In the genomic region with DNA sequence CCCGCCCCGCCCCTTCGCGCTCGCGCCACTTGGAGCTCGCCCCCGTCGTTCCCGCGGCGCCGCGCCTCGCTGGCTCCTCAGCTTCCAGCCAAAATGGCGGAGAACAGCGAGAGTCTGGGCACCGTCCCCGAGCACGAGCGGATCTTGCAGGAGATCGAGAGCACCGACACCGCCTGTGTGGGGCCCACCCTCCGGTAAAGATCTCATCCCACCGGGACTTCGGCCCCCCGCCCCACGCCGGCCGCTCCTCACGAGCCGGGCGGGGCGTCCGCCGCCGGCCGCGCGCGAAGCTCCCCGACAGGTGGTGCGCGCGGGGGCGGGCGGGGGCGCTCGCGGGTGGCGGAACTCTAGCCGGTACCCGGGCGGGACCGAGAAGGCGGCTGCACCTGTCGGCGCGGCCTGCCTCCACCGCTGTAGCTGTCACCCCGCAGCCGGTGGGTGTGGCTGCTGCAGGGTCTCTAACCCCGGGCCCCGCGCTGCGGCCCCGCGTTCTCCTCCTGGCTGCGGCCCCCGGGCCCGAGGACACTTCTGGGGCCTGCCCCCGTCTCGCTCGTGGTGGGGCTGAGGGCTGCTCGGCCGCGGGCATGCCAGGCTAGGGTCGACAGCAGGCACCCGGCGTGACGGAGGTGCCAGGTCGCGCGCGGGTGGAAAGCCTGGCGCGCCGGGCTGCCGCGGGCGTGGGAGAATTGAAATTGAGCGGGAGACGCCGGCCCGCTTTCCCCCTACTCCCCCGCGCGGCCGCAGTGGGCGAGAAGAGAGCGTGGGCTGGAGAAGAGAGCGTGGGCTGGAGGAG, we compare ENCODE assay signal across 1 cellular context.
A peak's percentile ranks its signal among the peaks of the same experiment; 100 is the strongest.
TF ChIP-seq lines count a peak whose summit lies in the region.

A gene with protein sequence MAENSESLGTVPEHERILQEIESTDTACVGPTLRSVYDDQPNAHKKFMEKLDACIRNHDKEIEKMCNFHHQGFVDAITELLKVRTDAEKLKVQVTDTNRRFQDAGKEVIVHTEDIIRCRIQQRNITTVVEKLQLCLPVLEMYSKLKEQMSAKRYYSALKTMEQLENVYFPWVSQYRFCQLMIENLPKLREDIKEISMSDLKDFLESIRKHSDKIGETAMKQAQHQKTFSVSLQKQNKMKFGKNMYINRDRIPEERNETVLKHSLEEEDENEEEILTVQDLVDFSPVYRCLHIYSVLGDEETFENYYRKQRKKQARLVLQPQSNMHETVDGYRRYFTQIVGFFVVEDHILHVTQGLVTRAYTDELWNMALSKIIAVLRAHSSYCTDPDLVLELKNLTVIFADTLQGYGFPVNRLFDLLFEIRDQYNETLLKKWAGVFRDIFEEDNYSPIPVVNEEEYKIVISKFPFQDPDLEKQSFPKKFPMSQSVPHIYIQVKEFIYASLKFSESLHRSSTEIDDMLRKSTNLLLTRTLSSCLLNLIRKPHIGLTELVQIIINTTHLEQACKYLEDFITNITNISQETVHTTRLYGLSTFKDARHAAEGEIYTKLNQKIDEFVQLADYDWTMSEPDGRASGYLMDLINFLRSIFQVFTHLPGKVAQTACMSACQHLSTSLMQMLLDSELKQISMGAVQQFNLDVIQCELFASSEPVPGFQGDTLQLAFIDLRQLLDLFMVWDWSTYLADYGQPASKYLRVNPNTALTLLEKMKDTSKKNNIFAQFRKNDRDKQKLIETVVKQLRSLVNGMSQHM (plus strand): TSS at position 80 of the 793 bp plus-strand sequence. CDS start 14 bp downstream, at position 94.

TF ChIP-seq in HEK293, 187 proteins besides CTCF, POLR2A, EP300 and RAD21 (continued from another document and continues in another):
- TF ChIP-seq, protein P1, sequence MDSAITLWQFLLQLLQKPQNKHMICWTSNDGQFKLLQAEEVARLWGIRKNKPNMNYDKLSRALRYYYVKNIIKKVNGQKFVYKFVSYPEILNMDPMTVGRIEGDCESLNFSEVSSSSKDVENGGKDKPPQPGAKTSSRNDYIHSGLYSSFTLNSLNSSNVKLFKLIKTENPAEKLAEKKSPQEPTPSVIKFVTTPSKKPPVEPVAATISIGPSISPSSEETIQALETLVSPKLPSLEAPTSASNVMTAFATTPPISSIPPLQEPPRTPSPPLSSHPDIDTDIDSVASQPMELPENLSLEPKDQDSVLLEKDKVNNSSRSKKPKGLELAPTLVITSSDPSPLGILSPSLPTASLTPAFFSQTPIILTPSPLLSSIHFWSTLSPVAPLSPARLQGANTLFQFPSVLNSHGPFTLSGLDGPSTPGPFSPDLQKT (IDR thresholded peaks at IDR 0.05; ENCODE audit: borderline replicate concordance, low read depth, low read length), result no peak
- TF ChIP-seq, protein P2, sequence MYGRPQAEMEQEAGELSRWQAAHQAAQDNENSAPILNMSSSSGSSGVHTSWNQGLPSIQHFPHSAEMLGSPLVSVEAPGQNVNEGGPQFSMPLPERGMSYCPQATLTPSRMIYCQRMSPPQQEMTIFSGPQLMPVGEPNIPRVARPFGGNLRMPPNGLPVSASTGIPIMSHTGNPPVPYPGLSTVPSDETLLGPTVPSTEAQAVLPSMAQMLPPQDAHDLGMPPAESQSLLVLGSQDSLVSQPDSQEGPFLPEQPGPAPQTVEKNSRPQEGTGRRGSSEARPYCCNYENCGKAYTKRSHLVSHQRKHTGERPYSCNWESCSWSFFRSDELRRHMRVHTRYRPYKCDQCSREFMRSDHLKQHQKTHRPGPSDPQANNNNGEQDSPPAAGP (tag by site-specific recombination; IDR thresholded peaks at IDR 0.05), result no peak
- TF ChIP-seq, protein P3, sequence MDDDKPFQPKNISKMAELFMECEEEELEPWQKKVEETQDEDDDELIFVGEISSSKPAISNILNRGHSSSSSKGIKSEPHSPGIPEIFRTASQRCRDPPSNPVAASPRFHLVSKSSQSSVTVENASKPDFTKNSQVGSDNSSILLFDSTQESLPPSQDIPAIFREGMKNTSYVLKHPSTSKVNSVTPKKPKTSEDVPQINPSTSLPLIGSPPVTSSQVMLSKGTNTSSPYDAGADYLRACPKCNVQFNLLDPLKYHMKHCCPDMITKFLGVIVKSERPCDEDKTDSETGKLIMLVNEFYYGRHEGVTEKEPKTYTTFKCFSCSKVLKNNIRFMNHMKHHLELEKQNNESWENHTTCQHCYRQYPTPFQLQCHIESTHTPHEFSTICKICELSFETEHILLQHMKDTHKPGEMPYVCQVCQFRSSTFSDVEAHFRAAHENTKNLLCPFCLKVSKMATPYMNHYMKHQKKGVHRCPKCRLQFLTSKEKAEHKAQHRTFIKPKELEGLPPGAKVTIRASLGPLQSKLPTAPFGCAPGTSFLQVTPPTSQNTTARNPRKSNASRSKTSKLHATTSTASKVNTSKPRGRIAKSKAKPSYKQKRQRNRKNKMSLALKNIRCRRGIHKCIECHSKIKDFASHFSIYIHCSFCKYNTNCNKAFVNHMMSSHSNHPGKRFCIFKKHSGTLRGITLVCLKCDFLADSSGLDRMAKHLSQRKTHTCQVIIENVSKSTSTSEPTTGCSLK (tag by site-specific recombination; IDR thresholded peaks at IDR 0.05), result no peak
- TF ChIP-seq, protein P4, sequence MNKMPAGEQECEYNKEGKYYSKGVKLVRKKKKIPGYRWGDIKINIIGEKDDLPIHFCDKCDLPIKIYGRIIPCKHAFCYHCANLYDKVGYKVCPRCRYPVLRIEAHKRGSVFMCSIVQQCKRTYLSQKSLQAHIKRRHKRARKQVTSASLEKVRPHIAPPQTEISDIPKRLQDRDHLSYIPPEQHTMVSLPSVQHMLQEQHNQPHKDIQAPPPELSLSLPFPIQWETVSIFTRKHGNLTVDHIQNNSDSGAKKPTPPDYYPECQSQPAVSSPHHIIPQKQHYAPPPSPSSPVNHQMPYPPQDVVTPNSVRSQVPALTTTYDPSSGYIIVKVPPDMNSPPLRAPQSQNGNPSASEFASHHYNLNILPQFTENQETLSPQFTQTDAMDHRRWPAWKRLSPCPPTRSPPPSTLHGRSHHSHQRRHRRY (tag by site-specific recombination; IDR thresholded peaks at IDR 0.05), result no peak
- TF ChIP-seq, protein P5, sequence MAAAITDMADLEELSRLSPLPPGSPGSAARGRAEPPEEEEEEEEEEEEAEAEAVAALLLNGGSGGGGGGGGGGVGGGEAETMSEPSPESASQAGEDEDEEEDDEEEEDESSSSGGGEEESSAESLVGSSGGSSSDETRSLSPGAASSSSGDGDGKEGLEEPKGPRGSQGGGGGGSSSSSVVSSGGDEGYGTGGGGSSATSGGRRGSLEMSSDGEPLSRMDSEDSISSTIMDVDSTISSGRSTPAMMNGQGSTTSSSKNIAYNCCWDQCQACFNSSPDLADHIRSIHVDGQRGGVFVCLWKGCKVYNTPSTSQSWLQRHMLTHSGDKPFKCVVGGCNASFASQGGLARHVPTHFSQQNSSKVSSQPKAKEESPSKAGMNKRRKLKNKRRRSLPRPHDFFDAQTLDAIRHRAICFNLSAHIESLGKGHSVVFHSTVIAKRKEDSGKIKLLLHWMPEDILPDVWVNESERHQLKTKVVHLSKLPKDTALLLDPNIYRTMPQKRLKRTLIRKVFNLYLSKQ (tag by site-specific recombination; IDR thresholded peaks at IDR 0.05; ENCODE audit: borderline replicate concordance), result no peak
- no peak for TF ChIP-seq SP7 (tag by site-specific recombination; IDR thresholded peaks at IDR 0.05)
- no peak; the same call in 1 of the 2 replicates for TF ChIP-seq ZNF391 (tag by site-specific recombination; IDR thresholded peaks at IDR 0.05; ENCODE audit: borderline replicate concordance, low read depth)
- 0 out of 2 replicates have a peak, but pooled peaks have one; percentile 40 for TF ChIP-seq ZNF785 (tag by site-specific recombination; IDR thresholded peaks at IDR 0.05)
- TF ChIP-seq, protein P6, sequence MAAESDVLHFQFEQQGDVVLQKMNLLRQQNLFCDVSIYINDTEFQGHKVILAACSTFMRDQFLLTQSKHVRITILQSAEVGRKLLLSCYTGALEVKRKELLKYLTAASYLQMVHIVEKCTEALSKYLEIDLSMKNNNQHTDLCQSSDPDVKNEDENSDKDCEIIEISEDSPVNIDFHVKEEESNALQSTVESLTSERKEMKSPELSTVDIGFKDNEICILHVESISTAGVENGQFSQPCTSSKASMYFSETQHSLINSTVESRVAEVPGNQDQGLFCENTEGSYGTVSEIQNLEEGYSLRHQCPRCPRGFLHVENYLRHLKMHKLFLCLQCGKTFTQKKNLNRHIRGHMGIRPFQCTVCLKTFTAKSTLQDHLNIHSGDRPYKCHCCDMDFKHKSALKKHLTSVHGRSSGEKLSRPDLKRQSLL (tag by site-specific recombination; IDR thresholded peaks at IDR 0.05), result no peak
- TF ChIP-seq MEIS1 (CRISPR knock-in tag; IDR thresholded peaks at IDR 0.05; ENCODE audit: borderline replicate concordance), result no peak
- TF ChIP-seq ZNF24 (tag by site-specific recombination; IDR thresholded peaks at IDR 0.05), result no peak
- no peak for TF ChIP-seq ZNF174 (tag by site-specific recombination; IDR thresholded peaks at IDR 0.05)
- TF ChIP-seq ZNF670 (tag by site-specific recombination; IDR thresholded peaks at IDR 0.05; ENCODE audit: low read depth), result no peak
- no peak for TF ChIP-seq ZXDB (tag by site-specific recombination; IDR thresholded peaks at IDR 0.05)
- TF ChIP-seq YY2 (tag by site-specific recombination; IDR thresholded peaks at IDR 0.05), result 0 out of 2 replicates have a peak, but pooled peaks have one; percentile 26
- peak; percentile 60; the same call in 1 of the 2 replicates for TF ChIP-seq KLF10 (tag by site-specific recombination; IDR thresholded peaks at IDR 0.05)
- TF ChIP-seq ZSCAN23 (tag by site-specific recombination; IDR thresholded peaks at IDR 0.05), result no peak
- TF ChIP-seq ZNF514 (tag by site-specific recombination; IDR thresholded peaks at IDR 0.05), result no peak
- TF ChIP-seq SALL2 (tag by site-specific recombination; IDR thresholded peaks at IDR 0.05; ENCODE audit: borderline replicate concordance), result no peak
- no peak for TF ChIP-seq ZNF600 (tag by site-specific recombination; IDR thresholded peaks at IDR 0.05)
- TF ChIP-seq ZNF830 (tag by site-specific recombination; IDR thresholded peaks at IDR 0.05; ENCODE audit: low read depth), result no peak
- TF ChIP-seq SP2 (tag by site-specific recombination; IDR thresholded peaks at IDR 0.05), result peak; percentile 20; the same call in 1 of the 2 replicates
- TF ChIP-seq ZNF510 (tag by site-specific recombination; IDR thresholded peaks at IDR 0.05; ENCODE audit: insufficient replicate concordance), result no peak
- TF ChIP-seq MZF1 (tag by site-specific recombination; IDR thresholded peaks at IDR 0.05; ENCODE audit: borderline replicate concordance), result no peak
- TF ChIP-seq, protein P7, sequence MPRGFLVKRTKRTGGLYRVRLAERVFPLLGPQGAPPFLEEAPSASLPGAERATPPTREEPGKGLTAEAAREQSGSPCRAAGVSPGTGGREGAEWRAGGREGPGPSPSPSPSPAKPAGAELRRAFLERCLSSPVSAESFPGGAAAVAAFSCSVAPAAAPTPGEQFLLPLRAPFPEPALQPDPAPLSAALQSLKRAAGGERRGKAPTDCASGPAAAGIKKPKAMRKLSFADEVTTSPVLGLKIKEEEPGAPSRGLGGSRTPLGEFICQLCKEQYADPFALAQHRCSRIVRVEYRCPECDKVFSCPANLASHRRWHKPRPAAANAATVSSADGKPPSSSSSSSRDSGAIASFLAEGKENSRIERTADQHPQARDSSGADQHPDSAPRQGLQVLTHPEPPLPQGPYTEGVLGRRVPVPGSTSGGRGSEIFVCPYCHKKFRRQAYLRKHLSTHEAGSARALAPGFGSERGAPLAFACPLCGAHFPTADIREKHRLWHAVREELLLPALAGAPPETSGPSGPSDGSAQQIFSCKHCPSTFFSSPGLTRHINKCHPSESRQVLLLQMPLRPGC (tag by site-specific recombination; IDR thresholded peaks at IDR 0.05), result no peak
- TF ChIP-seq ZNF596 (tag by site-specific recombination; IDR thresholded peaks at IDR 0.05), result no peak
- TF ChIP-seq, protein P8, sequence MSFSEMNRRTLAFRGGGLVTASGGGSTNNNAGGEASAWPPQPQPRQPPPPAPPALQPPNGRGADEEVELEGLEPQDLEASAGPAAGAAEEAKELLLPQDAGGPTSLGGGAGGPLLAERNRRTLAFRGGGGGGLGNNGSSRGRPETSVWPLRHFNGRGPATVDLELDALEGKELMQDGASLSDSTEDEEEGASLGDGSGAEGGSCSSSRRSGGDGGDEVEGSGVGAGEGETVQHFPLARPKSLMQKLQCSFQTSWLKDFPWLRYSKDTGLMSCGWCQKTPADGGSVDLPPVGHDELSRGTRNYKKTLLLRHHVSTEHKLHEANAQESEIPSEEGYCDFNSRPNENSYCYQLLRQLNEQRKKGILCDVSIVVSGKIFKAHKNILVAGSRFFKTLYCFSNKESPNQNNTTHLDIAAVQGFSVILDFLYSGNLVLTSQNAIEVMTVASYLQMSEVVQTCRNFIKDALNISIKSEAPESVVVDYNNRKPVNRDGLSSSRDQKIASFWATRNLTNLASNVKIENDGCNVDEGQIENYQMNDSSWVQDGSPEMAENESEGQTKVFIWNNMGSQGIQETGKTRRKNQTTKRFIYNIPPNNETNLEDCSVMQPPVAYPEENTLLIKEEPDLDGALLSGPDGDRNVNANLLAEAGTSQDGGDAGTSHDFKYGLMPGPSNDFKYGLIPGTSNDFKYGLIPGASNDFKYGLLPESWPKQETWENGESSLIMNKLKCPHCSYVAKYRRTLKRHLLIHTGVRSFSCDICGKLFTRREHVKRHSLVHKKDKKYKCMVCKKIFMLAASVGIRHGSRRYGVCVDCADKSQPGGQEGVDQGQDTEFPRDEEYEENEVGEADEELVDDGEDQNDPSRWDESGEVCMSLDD (tag by site-specific recombination; IDR thresholded peaks at IDR 0.05), result no peak
- TF ChIP-seq ZNF629 (tag by site-specific recombination; IDR thresholded peaks at IDR 0.05), result no peak
- TF ChIP-seq KLF1 (tag by site-specific recombination; IDR thresholded peaks at IDR 0.05), result 0 out of 2 replicates have a peak, but pooled peaks have one; percentile 44
- TF ChIP-seq ZNF610 (tag by site-specific recombination; IDR thresholded peaks at IDR 0.05; ENCODE audit: borderline replicate concordance), result no peak
- TF ChIP-seq ZNF214 (tag by site-specific recombination; IDR thresholded peaks at IDR 0.05; ENCODE audit: borderline replicate concordance), result no peak
- no peak; the same call in 1 of the 2 replicates for TF ChIP-seq ZNF501 (tag by site-specific recombination; IDR thresholded peaks at IDR 0.05)
- no peak for TF ChIP-seq ZNF239 (tag by site-specific recombination; IDR thresholded peaks at IDR 0.05)
- TF ChIP-seq ZNF658 (tag by site-specific recombination; IDR thresholded peaks at IDR 0.05), result no peak
- TF ChIP-seq ZNF792 (tag by site-specific recombination; IDR thresholded peaks at IDR 0.05), result no peak
- no peak for TF ChIP-seq ZNF184 (tag by site-specific recombination; IDR thresholded peaks at IDR 0.05)
- TF ChIP-seq ZNF747 (tag by site-specific recombination; IDR thresholded peaks at IDR 0.05), result no peak
- TF ChIP-seq GLI4 (tag by site-specific recombination; IDR thresholded peaks at IDR 0.05), result no peak
- TF ChIP-seq ZNF366 (tag by site-specific recombination; conservative IDR thresholded peaks at IDR 0.05), result no peak
- TF ChIP-seq, protein P9, sequence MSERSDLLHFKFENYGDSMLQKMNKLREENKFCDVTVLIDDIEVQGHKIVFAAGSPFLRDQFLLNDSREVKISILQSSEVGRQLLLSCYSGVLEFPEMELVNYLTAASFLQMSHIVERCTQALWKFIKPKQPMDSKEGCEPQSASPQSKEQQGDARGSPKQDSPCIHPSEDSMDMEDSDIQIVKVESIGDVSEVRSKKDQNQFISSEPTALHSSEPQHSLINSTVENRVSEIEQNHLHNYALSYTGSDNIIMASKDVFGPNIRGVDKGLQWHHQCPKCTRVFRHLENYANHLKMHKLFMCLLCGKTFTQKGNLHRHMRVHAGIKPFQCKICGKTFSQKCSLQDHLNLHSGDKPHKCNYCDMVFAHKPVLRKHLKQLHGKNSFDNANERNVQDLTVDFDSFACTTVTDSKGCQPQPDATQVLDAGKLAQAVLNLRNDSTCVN (tag by site-specific recombination; optimal IDR thresholded peaks at IDR 0.05), result peak; percentile 94
